ENCODE assay signal across 13 cellular contexts in genomic region chr3:178393833-178394232, GRCh38.
A peak's percentile ranks its signal among the peaks of the same experiment; 100 is the strongest.
DNase-seq lines count a peak whose midpoint lies in the region; ATAC-seq and TF ChIP-seq lines count a peak whose summit lies in the region.
"Had no signal": no experiment of that assay in that cellular context is flagged by ENCODE, and none has a peak within 500 bp of the region (broad histone marks: within the 10 kb centered on the region; RNA-seq: fewer than 3 reads in every experiment).

No MANE protein-coding gene starts in this region.

- no peaks in the 10 kb centered on the region for H3K27me3 ChIP-seq in mesendoderm (ENCODE audit: insufficient read depth, low read length, poor library complexity)

- no peak overlapping the region for H2BK15ac ChIP-seq in mesendoderm (replicated peaks; ENCODE audit: low read depth)

- no peak overlapping the region for H3K23ac ChIP-seq in mesendoderm (ENCODE audit: low read length)

- no peak overlapping the region for H4K8ac ChIP-seq in mesendoderm (ENCODE audit: low read depth, low read length)

- no peak overlapping the region for H3K56ac ChIP-seq in mesendoderm (ENCODE audit: low read length)

- H3K9ac ChIP-seq in mesendoderm (ENCODE audit: low read length) = no peak overlapping the region

- ATAC-seq in HG02973 (IDR thresholded peaks at IDR 0.05; ENCODE audit: unreplicated experiment) = no peak
- ATAC-seq: left colon had no signal

- H3K4me3 ChIP-seq in AG04449 (ENCODE audit: low read depth, low read length) (no peak overlapping the region), choroid plexus epithelial cell (ENCODE audit: low read depth, low read length) (no peak overlapping the region), mesendoderm (ENCODE audit: low read length) (no peak overlapping the region)

- peak; percentile 64 for DNase-seq in AG04449 (ENCODE audit: low read depth, low spot score)
- peak; percentile 82 for DNase-seq in M059J (ENCODE audit: low read depth)
- peak; percentile 87 for DNase-seq in choroid plexus epithelial cell (ENCODE audit: low read depth)
- DNase-seq in mesendoderm = peak; percentile 6
- DNase-seq in T1000 (lab: John Stamatoyannopoulos, UW) = no peak
- DNase-seq in GM10248 (ENCODE audit: extremely low spot score) = no peak
- no peak for DNase-seq in NOMO-1 treated with dmso at 0.1 percent for 144 hours (lab: John Stamatoyannopoulos, UW; ENCODE audit: unreplicated experiment)
- DNase-seq: activated naive CD4-positive, alpha-beta T cell treated with anti-CD3 and anti-CD28 coated beads, Interleukin-2, amount 50 U/mL, for 16 hours; DMS 273 treated with DMSO at 0.1 percent for 48 hours; left colon; RPMI8226; small intestine had no signal

- no peaks in the 10 kb centered on the region for H3K4me1 ChIP-seq in mesendoderm (ENCODE audit: control insufficient read depth, low read depth, low read length)

- TF ChIP-seq CTCF in AG04449 (IDR thresholded peaks at IDR 0.05; ENCODE audit: insufficient read depth, low read length, missing control alignments) (no peak), choroid plexus epithelial cell (conservative IDR thresholded peaks at IDR 0.05; ENCODE audit: low read depth, low read length) (no peak), GM10248 (IDR thresholded peaks at IDR 0.05; ENCODE audit: control extremely low read depth, extremely low read depth, low read depth, missing control alignments) (no peak)

- no peaks in the 10 kb centered on the region for H3K79me2 ChIP-seq in mesendoderm (ENCODE audit: control insufficient read depth, insufficient read depth, low read length)

- H3K36me3 ChIP-seq in mesendoderm (ENCODE audit: control insufficient read depth, insufficient read depth, low read length) = no peaks in the 10 kb centered on the region

- H4K5ac ChIP-seq in mesendoderm (ENCODE audit: low read length) = no peak overlapping the region

- no peak overlapping the region for H3K4ac ChIP-seq in mesendoderm (ENCODE audit: low read depth, low read length)

- no peak overlapping the region for H2AK5ac ChIP-seq in mesendoderm (ENCODE audit: low read length)

- H2BK120ac ChIP-seq in mesendoderm (ENCODE audit: low read depth, low read length) = no peak overlapping the region

- no peak overlapping the region for H2BK5ac ChIP-seq in mesendoderm (ENCODE audit: low read length)

- CTCF ChIA-PET in AG04449 (lab: Yijun Ruan, JAX) = interaction anchor here (0.8 to 2.8 kb wide), 2 partner anchors 9 to 19 kb away, joined by 3 to 18 read pairs; no protein-coding TSS in a partner anchor
- CTCF ChIA-PET in GM10248 (lab: Yijun Ruan, JAX) = interaction anchor here (0.9 to 1.7 kb wide), 5 partner anchors 9 to 602 kb away, joined by 3 to 11 read pairs (median 3); no protein-coding TSS in a partner anchor

- no peaks in the 10 kb centered on the region for H3K79me1 ChIP-seq in mesendoderm (ENCODE audit: low read length)

- H3K18ac ChIP-seq in mesendoderm (ENCODE audit: low read length) = no peak overlapping the region

- H3K27ac ChIP-seq in mesendoderm (ENCODE audit: low read depth, low read length) = no peak overlapping the region

- H3K4me2 ChIP-seq in mesendoderm (ENCODE audit: low read length) = no peak overlapping the region

- POLR2A ChIA-PET in AG04449 (lab: Yijun Ruan, JAX) = interaction anchor here (1.2 kb wide), 1 partner anchor 416 kb away, joined by 5 read pairs; no protein-coding TSS in a partner anchor
- POLR2A ChIA-PET in GM10248 (lab: Yijun Ruan, JAX) = no interaction called here

Comparison
In these comparisons a context has a peak if more than half of its experiments do, and no peak if none do; other contexts are left out.
1. DNase-seq: peak in AG04449 (single experiment), M059J (single experiment), choroid plexus epithelial cell (single experiment) and mesendoderm (single experiment); none in T1000 (single experiment), GM10248 (single experiment) and NOMO-1 treated with dmso at 0.1 percent for 144 hours (single experiment).